Comparison of ENCODE assay signal across 27 cellular contexts in genomic region chr2:45981388-45981930, GRCh38.
"Had no signal": no experiment of that assay in that cellular context is flagged by ENCODE, and none has a peak within 500 bp of the region (broad histone marks: within the 10 kb centered on the region; RNA-seq: fewer than 3 reads in every experiment).

No MANE protein-coding gene starts in this region.

- H3K4me1 Mint-ChIP-seq: activated CD4-positive, alpha-beta T cell treated with anti-CD3 and anti-CD28 coated beads for 36 hours; brain had no signal

- H3K4me3 ChIP-seq: ascending aorta, breast epithelium, cardiac muscle cell, colonic mucosa, dorsolateral prefrontal cortex, esophagus squamous epithelium, gastroesophageal sphincter had no signal

- DNase-seq: activated CD4-positive, alpha-beta memory T cell treated with anti-CD3 and anti-CD28 coated beads for 36 hours; activated CD4-positive, alpha-beta T cell treated with anti-CD3 and anti-CD28 coated beads for 36 hours; activated CD4-positive, alpha-beta T cell treated with anti-CD3 and anti-CD28 coated beads, Interleukin-2, amount 10 ng/mL, durations not matched to agents 24 days and 14 days; activated CD4-positive, CD25-positive, alpha-beta regulatory T cell; activated CD4-positive, CD25-positive, alpha-beta regulatory T cell treated with anti-CD3 and anti-CD28 coated beads, Interleukin-2, amount 50 U/mL, for 72 hours; activated gamma-delta T cell; activated naive CD4-positive, alpha-beta T cell; activated naive CD4-positive, alpha-beta T cell treated with anti-CD3 and anti-CD28 coated beads, Interleukin-2, amount 10 ng/mL, durations not matched to agents 7 days and 5 days; activated naive CD8-positive, alpha-beta T cell treated with anti-CD3 and anti-CD28 coated beads, Interleukin-2, amount 10 ng/mL, durations not matched to agents 7 days and 5 days; activated T-cell treated with anti-CD3 and anti-CD28 coated beads, Interleukin-2, amount 50 U/mL, for 1 hour; activated T-cell treated with anti-CD3 and anti-CD28 coated beads, Interleukin-2, amount 50 U/mL, for 48 hours; central memory CD4-positive, alpha-beta T cell; cerebellar nuclear complex; colonic mucosa; dorsolateral prefrontal cortex; effector memory CD4-positive, alpha-beta T cell; erythroblast; esophagus squamous epithelium; foreskin melanocyte; T-helper 2 cell had no signal

- H3K9me3 ChIP-seq: ascending aorta, breast epithelium, colonic mucosa, esophagus squamous epithelium, gastroesophageal sphincter had no signal

- H3K27me3 Mint-ChIP-seq: activated CD4-positive, alpha-beta memory T cell treated with anti-CD3 and anti-CD28 coated beads for 36 hours; activated CD4-positive, alpha-beta T cell treated with anti-CD3 and anti-CD28 coated beads for 36 hours; activated CD4-positive, alpha-beta T cell treated with anti-CD3 and anti-CD28 coated beads, Interleukin-2, amount 10 ng/mL, durations not matched to agents 24 days and 14 days; activated naive CD4-positive, alpha-beta T cell treated with anti-CD3 and anti-CD28 coated beads, Interleukin-2, amount 10 ng/mL, durations not matched to agents 7 days and 5 days; activated naive CD8-positive, alpha-beta T cell treated with anti-CD3 and anti-CD28 coated beads, Interleukin-2, amount 10 ng/mL, durations not matched to agents 7 days and 5 days had no signal

- H3K27me3 ChIP-seq: ascending aorta, breast epithelium, cardiac muscle cell, colonic mucosa, dorsolateral prefrontal cortex, esophagus squamous epithelium, gastroesophageal sphincter had no signal

- H3K9me3 Mint-ChIP-seq: activated CD4-positive, alpha-beta memory T cell treated with anti-CD3 and anti-CD28 coated beads for 36 hours; activated CD4-positive, alpha-beta T cell treated with anti-CD3 and anti-CD28 coated beads, Interleukin-2, amount 10 ng/mL, durations not matched to agents 24 days and 14 days; activated naive CD4-positive, alpha-beta T cell treated with anti-CD3 and anti-CD28 coated beads, Interleukin-2, amount 10 ng/mL, durations not matched to agents 7 days and 5 days; activated naive CD4-positive, alpha-beta T cell treated with anti-CD3 and anti-CD28 coated beads, Interleukin-2, amount 50 U/mL, for 72 hours; activated naive CD8-positive, alpha-beta T cell treated with anti-CD3 and anti-CD28 coated beads, Interleukin-2, amount 10 ng/mL, durations not matched to agents 7 days and 5 days; activated T-helper 1 cell treated with anti-CD3 and anti-CD28 coated beads, Interleukin-12 subunit alpha, Interleukin-12 subunit beta, Interleukin-2, Interleukin-4 antibody, amounts not matched to agents 30 ng/mL and 10 ng/mL and 1 ng/mL, durations not matched to agents 14 hours and 24 hours and 36 hours; brain had no signal

- H3K36me3 ChIP-seq: ascending aorta, breast epithelium, colonic mucosa had no signal

- H3K27ac ChIP-seq: ascending aorta, breast epithelium, cardiac muscle cell, colonic mucosa, dorsolateral prefrontal cortex, esophagus squamous epithelium, gastroesophageal sphincter had no signal

- H3K4me1 ChIP-seq: ascending aorta, breast epithelium, colonic mucosa, gastroesophageal sphincter had no signal

- H3K36me3 Mint-ChIP-seq: activated CD4-positive, alpha-beta memory T cell treated with anti-CD3 and anti-CD28 coated beads for 36 hours; activated naive CD4-positive, alpha-beta T cell treated with anti-CD3 and anti-CD28 coated beads, Interleukin-2, amount 10 ng/mL, durations not matched to agents 7 days and 5 days; activated naive CD4-positive, alpha-beta T cell treated with anti-CD3 and anti-CD28 coated beads, Interleukin-2, amount 50 U/mL, for 72 hours had no signal

- ATAC-seq: activated CD4-positive, alpha-beta T cell treated with anti-CD3 and anti-CD28 coated beads for 36 hours; activated naive CD4-positive, alpha-beta T cell treated with anti-CD3 and anti-CD28 coated beads, Interleukin-2, amount 50 U/mL, for 72 hours; gastroesophageal sphincter had no signal

- H3K4me3 Mint-ChIP-seq: activated CD4-positive, alpha-beta memory T cell treated with anti-CD3 and anti-CD28 coated beads for 36 hours; activated CD4-positive, alpha-beta T cell treated with anti-CD3 and anti-CD28 coated beads for 36 hours; activated CD4-positive, alpha-beta T cell treated with anti-CD3 and anti-CD28 coated beads, Interleukin-2, amount 10 ng/mL, durations not matched to agents 24 days and 14 days; activated naive CD4-positive, alpha-beta T cell treated with anti-CD3 and anti-CD28 coated beads, Interleukin-2, amount 10 ng/mL, durations not matched to agents 7 days and 5 days; activated naive CD8-positive, alpha-beta T cell treated with anti-CD3 and anti-CD28 coated beads, Interleukin-2, amount 10 ng/mL, durations not matched to agents 7 days and 5 days; activated T-helper 1 cell treated with anti-CD3 and anti-CD28 coated beads, Interleukin-12 subunit alpha, Interleukin-12 subunit beta, Interleukin-2, Interleukin-4 antibody, amounts not matched to agents 30 ng/mL and 10 ng/mL and 1 ng/mL, durations not matched to agents 14 hours and 24 hours and 36 hours; brain had no signal

- H3K27ac Mint-ChIP-seq: activated CD4-positive, alpha-beta memory T cell treated with anti-CD3 and anti-CD28 coated beads for 36 hours; activated CD4-positive, alpha-beta T cell treated with anti-CD3 and anti-CD28 coated beads for 36 hours; activated CD4-positive, alpha-beta T cell treated with anti-CD3 and anti-CD28 coated beads, Interleukin-2, amount 10 ng/mL, durations not matched to agents 24 days and 14 days; activated naive CD4-positive, alpha-beta T cell treated with anti-CD3 and anti-CD28 coated beads, Interleukin-2, amount 10 ng/mL, durations not matched to agents 7 days and 5 days; activated naive CD4-positive, alpha-beta T cell treated with anti-CD3 and anti-CD28 coated beads, Interleukin-2, amount 50 U/mL, for 72 hours; activated naive CD8-positive, alpha-beta T cell treated with anti-CD3 and anti-CD28 coated beads, Interleukin-2, amount 10 ng/mL, durations not matched to agents 7 days and 5 days; activated T-helper 1 cell treated with anti-CD3 and anti-CD28 coated beads, Interleukin-12 subunit alpha, Interleukin-12 subunit beta, Interleukin-2, Interleukin-4 antibody, amounts not matched to agents 30 ng/mL and 10 ng/mL and 1 ng/mL, durations not matched to agents 14 hours and 24 hours and 36 hours; brain had no signal
